Comparison of ENCODE assay signal across 2 cellular contexts in the genomic region with DNA sequence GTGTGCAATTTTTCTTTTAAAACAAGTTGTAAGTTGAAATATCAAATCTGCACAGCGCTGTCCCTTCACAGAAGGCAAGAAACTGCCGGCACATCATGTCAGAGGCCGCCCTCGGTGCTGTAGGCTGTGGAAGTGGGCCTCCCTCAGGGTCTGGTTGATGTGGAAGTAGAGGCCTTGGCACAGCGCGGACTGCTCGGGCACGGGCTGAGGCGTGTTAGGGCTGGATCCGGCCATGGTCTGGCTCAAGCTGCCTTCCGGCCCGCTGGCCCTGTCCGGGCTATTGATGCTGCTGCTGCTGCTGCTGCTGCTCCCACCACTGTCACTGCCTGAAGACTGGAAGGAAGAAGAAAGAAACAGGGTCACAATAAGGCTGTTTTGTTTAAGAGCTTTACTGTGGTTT.
TF ChIP-seq lines count a peak whose summit lies in the region.

No MANE protein-coding gene starts in this region.

TF ChIP-seq in HepG2, 621 proteins besides CTCF, POLR2A, EP300 and RAD21 (continues in another document):
- TF ChIP-seq CHD2 (IDR thresholded peaks at IDR 0.05; ENCODE audit: low read depth, low read length) (no peak), ZNF232 (CRISPR knock-in tag; IDR thresholded peaks at IDR 0.05; ENCODE audit: borderline replicate concordance) (no peak), ZNF496 (CRISPR knock-in tag; IDR thresholded peaks at IDR 0.05; ENCODE audit: insufficient replicate concordance) (no peak), ATF1 (CRISPR knock-in tag; IDR thresholded peaks at IDR 0.05) (no peak), RBFOX2 (IDR thresholded peaks at IDR 0.05; ENCODE audit: low read depth, low read length) (0 out of 2 replicates have a peak, but pooled peaks have one; percentile 40), ZNF546 (CRISPR knock-in tag; conservative IDR thresholded peaks at IDR 0.05) (no peak), ZNF501 (CRISPR knock-in tag; IDR thresholded peaks at IDR 0.05) (0 out of 2 replicates have a peak, but pooled peaks have one; percentile 28), HOXA7 (CRISPR knock-in tag; IDR thresholded peaks at IDR 0.05) (no peak), ZNF768 (CRISPR knock-in tag; IDR thresholded peaks at IDR 0.05) (peak; percentile 32; the same call in 1 of the 2 replicates), GABPB1 (CRISPR knock-in tag; IDR thresholded peaks at IDR 0.05) (peak; percentile 19; the same call in 1 of the 2 replicates), KDM3A (CRISPR knock-in tag; IDR thresholded peaks at IDR 0.05; ENCODE audit: low read depth) (no peak), SOX13 (IDR thresholded peaks at IDR 0.05) (no peak), SOX13 (CRISPR knock-in tag; conservative IDR thresholded peaks at IDR 0.05 in 1 of 2, IDR thresholded peaks at IDR 0.05 in 1 of 2) (no peak), DRAP1 (CRISPR knock-in tag; IDR thresholded peaks at IDR 0.05) (no peak), ZNF224 (CRISPR knock-in tag; IDR thresholded peaks at IDR 0.05) (no peak), ZNF253 (CRISPR knock-in tag; IDR thresholded peaks at IDR 0.05; ENCODE audit: borderline replicate concordance) (no peak), THAP7 (CRISPR knock-in tag; IDR thresholded peaks at IDR 0.05) (no peak), AGO2 (optimal IDR thresholded peaks at IDR 0.05; ENCODE audit: low read depth, low read length) (peak; percentile 84), ZNF704 (CRISPR knock-in tag; IDR thresholded peaks at IDR 0.05; ENCODE audit: borderline replicate concordance) (no peak), HNRNPK (IDR thresholded peaks at IDR 0.05; ENCODE audit: low read depth, low read length, poor library complexity, severe bottlenecking) (no peak), HNRNPLL (IDR thresholded peaks at IDR 0.05; ENCODE audit: low read depth, low read length, poor library complexity, severe bottlenecking) (peak; percentile 25), ZNF788 (CRISPR knock-in tag; IDR thresholded peaks at IDR 0.05; ENCODE audit: borderline replicate concordance) (no peak), CCDC6 (CRISPR knock-in tag; IDR thresholded peaks at IDR 0.05) (no peak)
- TF ChIP-seq, protein P1, sequence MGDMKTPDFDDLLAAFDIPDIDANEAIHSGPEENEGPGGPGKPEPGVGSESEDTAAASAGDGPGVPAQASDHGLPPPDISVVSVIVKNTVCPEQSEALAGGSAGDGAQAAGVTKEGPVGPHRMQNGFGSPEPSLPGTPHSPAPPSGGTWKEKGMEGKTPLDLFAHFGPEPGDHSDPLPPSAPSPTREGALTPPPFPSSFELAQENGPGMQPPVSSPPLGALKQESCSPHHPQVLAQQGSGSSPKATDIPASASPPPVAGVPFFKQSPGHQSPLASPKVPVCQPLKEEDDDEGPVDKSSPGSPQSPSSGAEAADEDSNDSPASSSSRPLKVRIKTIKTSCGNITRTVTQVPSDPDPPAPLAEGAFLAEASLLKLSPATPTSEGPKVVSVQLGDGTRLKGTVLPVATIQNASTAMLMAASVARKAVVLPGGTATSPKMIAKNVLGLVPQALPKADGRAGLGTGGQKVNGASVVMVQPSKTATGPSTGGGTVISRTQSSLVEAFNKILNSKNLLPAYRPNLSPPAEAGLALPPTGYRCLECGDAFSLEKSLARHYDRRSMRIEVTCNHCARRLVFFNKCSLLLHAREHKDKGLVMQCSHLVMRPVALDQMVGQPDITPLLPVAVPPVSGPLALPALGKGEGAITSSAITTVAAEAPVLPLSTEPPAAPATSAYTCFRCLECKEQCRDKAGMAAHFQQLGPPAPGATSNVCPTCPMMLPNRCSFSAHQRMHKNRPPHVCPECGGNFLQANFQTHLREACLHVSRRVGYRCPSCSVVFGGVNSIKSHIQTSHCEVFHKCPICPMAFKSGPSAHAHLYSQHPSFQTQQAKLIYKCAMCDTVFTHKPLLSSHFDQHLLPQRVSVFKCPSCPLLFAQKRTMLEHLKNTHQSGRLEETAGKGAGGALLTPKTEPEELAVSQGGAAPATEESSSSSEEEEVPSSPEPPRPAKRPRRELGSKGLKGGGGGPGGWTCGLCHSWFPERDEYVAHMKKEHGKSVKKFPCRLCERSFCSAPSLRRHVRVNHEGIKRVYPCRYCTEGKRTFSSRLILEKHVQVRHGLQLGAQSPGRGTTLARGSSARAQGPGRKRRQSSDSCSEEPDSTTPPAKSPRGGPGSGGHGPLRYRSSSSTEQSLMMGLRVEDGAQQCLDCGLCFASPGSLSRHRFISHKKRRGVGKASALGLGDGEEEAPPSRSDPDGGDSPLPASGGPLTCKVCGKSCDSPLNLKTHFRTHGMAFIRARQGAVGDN (CRISPR knock-in tag; IDR thresholded peaks at IDR 0.05) = peak; percentile 38; the same call in 1 of the 2 replicates
- TF ChIP-seq, protein P2, sequence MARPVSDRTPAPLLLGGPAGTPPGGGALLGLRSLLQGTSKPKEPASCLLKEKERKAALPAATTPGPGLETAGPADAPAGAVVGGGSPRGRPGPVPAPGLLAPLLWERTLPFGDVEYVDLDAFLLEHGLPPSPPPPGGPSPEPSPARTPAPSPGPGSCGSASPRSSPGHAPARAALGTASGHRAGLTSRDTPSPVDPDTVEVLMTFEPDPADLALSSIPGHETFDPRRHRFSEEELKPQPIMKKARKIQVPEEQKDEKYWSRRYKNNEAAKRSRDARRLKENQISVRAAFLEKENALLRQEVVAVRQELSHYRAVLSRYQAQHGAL (CRISPR knock-in tag; IDR thresholded peaks at IDR 0.05; ENCODE audit: not compliant biosample characterization) = no peak

TF ChIP-seq in HEK293, 187 proteins besides CTCF, POLR2A, EP300 and RAD21:
- TF ChIP-seq ZNF600 (tag by site-specific recombination; IDR thresholded peaks at IDR 0.05) = peak; percentile 28; the same call in 1 of the 2 replicates
- no peak for TF ChIP-seq ZNF449 (tag by site-specific recombination; IDR thresholded peaks at IDR 0.05)
